ENCODE assay signal across 2 cellular contexts in the genomic region with DNA sequence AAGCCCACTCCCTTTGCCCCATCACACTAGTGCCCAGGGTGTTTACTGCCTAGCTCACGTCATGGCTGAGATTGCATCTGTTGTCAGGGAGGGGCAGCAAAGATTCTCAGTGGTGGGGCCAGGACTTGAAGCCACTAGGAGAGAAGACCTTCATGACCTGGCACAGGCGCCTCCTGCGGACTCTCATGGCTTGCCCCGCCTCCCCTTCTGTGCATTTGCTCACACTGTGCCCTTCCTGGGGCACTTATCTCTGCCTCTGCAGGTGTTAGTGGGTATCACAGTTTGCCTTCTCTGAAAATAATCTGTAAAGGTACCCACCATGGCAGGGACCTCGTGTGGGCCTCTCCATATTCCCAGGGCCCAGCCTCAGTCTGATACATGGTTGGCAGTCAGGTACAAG.
TF ChIP-seq lines count a peak whose summit lies in the region.

No MANE protein-coding gene starts in this region.

TF ChIP-seq in IMR-90, 13 proteins besides CTCF, POLR2A, EP300 and RAD21:
- TF ChIP-seq, protein P1, sequence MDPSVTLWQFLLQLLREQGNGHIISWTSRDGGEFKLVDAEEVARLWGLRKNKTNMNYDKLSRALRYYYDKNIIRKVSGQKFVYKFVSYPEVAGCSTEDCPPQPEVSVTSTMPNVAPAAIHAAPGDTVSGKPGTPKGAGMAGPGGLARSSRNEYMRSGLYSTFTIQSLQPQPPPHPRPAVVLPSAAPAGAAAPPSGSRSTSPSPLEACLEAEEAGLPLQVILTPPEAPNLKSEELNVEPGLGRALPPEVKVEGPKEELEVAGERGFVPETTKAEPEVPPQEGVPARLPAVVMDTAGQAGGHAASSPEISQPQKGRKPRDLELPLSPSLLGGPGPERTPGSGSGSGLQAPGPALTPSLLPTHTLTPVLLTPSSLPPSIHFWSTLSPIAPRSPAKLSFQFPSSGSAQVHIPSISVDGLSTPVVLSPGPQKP (IDR thresholded peaks at IDR 0.05; ENCODE audit: borderline replicate concordance, low read depth, low read length): no peak
- no peak for TF ChIP-seq MAFK (IDR thresholded peaks at IDR 0.05; ENCODE audit: low read depth, low read length)
- no peak for TF ChIP-seq SMC3 (IDR thresholded peaks at IDR 0.05; ENCODE audit: low read depth, low read length)
- no peak for TF ChIP-seq FOS (IDR thresholded peaks at IDR 0.05; ENCODE audit: low read depth, low read length)
- no peak for TF ChIP-seq BHLHE40 (IDR thresholded peaks at IDR 0.05; ENCODE audit: low read depth, low read length)
- TF ChIP-seq NFE2L2 (IDR thresholded peaks at IDR 0.05; ENCODE audit: low read depth, low read length): no peak
- TF ChIP-seq RFX5 (IDR thresholded peaks at IDR 0.05; ENCODE audit: low read depth, low read length): no peak
- TF ChIP-seq CEBPB (IDR thresholded peaks at IDR 0.05; ENCODE audit: low read depth, low read length): no peak
- TF ChIP-seq, protein P2, sequence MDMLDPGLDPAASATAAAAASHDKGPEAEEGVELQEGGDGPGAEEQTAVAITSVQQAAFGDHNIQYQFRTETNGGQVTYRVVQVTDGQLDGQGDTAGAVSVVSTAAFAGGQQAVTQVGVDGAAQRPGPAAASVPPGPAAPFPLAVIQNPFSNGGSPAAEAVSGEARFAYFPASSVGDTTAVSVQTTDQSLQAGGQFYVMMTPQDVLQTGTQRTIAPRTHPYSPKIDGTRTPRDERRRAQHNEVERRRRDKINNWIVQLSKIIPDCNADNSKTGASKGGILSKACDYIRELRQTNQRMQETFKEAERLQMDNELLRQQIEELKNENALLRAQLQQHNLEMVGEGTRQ (IDR thresholded peaks at IDR 0.05; ENCODE audit: low read depth, low read length): no peak
- no peak for TF ChIP-seq MAZ (IDR thresholded peaks at IDR 0.05; ENCODE audit: borderline replicate concordance, low read depth, low read length)
- no peak for TF ChIP-seq RCOR1 (IDR thresholded peaks at IDR 0.05; ENCODE audit: insufficient replicate concordance, low read length)
- TF ChIP-seq MXI1 (IDR thresholded peaks at IDR 0.05; ENCODE audit: borderline replicate concordance, low read depth, low read length): no peak
- TF ChIP-seq CHD1 (IDR thresholded peaks at IDR 0.05; ENCODE audit: low read depth, low read length): no peak

TF ChIP-seq in WTC11, 78 proteins besides CTCF, POLR2A, EP300 and RAD21:
- TF ChIP-seq, protein P3, sequence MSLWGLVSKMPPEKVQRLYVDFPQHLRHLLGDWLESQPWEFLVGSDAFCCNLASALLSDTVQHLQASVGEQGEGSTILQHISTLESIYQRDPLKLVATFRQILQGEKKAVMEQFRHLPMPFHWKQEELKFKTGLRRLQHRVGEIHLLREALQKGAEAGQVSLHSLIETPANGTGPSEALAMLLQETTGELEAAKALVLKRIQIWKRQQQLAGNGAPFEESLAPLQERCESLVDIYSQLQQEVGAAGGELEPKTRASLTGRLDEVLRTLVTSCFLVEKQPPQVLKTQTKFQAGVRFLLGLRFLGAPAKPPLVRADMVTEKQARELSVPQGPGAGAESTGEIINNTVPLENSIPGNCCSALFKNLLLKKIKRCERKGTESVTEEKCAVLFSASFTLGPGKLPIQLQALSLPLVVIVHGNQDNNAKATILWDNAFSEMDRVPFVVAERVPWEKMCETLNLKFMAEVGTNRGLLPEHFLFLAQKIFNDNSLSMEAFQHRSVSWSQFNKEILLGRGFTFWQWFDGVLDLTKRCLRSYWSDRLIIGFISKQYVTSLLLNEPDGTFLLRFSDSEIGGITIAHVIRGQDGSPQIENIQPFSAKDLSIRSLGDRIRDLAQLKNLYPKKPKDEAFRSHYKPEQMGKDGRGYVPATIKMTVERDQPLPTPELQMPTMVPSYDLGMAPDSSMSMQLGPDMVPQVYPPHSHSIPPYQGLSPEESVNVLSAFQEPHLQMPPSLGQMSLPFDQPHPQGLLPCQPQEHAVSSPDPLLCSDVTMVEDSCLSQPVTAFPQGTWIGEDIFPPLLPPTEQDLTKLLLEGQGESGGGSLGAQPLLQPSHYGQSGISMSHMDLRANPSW (CRISPR knock-in tag; conservative IDR thresholded peaks at IDR 0.05; ENCODE audit: low read depth): no peak
- TF ChIP-seq, protein P4, sequence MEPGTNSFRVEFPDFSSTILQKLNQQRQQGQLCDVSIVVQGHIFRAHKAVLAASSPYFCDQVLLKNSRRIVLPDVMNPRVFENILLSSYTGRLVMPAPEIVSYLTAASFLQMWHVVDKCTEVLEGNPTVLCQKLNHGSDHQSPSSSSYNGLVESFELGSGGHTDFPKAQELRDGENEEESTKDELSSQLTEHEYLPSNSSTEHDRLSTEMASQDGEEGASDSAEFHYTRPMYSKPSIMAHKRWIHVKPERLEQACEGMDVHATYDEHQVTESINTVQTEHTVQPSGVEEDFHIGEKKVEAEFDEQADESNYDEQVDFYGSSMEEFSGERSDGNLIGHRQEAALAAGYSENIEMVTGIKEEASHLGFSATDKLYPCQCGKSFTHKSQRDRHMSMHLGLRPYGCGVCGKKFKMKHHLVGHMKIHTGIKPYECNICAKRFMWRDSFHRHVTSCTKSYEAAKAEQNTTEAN (CRISPR knock-in tag; IDR thresholded peaks at IDR 0.05): no peak
- no peak for TF ChIP-seq MYBL2 (CRISPR knock-in tag; IDR thresholded peaks at IDR 0.05)
TF ChIP-seq in WTC11: peak in this region for 0.
